ENCODE assay signal across 11 cellular contexts in genomic region chr7:90180011-90180585, GRCh38. TPM values are rescaled to one million over a fixed set of nuclear protein-coding genes. Genes with fewer than 3 reads are reported as not detected.
DNase-seq lines count a peak whose midpoint lies in the region; ATAC-seq and TF ChIP-seq lines count a peak whose summit lies in the region.
"Had no signal": no experiment of that assay in that cellular context is flagged by ENCODE, and none has a peak within 500 bp of the region (broad histone marks: within the 10 kb centered on the region; RNA-seq: fewer than 3 reads in every experiment).

No MANE protein-coding gene starts in this region.

- peaks cover 5% of the 10 kb centered on the region for H3K36me3 Mint-ChIP-seq in activated CD4-positive, alpha-beta T cell treated with anti-CD3 and anti-CD28 coated beads, Interleukin-2, amount 10 ng/mL, durations not matched to agents 24 days and 14 days (ENCODE audit: low read depth)

- no peak for DNase-seq in activated CD4-positive, alpha-beta T cell treated with anti-CD3 and anti-CD28 coated beads, Interleukin-2, amount 10 ng/mL, durations not matched to agents 24 days and 14 days
- DNase-seq in activated CD4-positive, alpha-beta T cell treated with anti-CD3 and anti-CD28 coated beads for 48 hours, result no peak
- DNase-seq in PC-9, result peak in 1 of 2 experiments; percentile 39
- peak; percentile 71 for DNase-seq in epithelial cell of esophagus (ENCODE audit: low read depth)
- peak; percentile 53 for DNase-seq in skeletal muscle cell (ENCODE audit: low read depth)
- no peak for DNase-seq in left ventricle myocardium inferior
- DNase-seq: effector memory CD8-positive, alpha-beta T cell; GF-D8 had no signal

- TF ChIP-seq CTCF in PC-9 (conservative IDR thresholded peaks at IDR 0.05) (no peak), epithelial cell of esophagus (IDR thresholded peaks at IDR 0.05; ENCODE audit: insufficient read depth, low read depth, low read length, missing control alignments) (no peak), left ventricle myocardium inferior (IDR thresholded peaks at IDR 0.05; ENCODE audit: borderline replicate concordance) (no peak)

- H4K20me1 ChIP-seq in PC-9 (ENCODE audit: insufficient read depth), result no peaks in the 10 kb centered on the region

- intact Hi-C loops in activated CD4-positive, alpha-beta T cell treated with anti-CD3 and anti-CD28 coated beads, Interleukin-2, amount 10 ng/mL, durations not matched to agents 24 days and 14 days (cut with micrococcal nuclease), result no loop called here
- intact Hi-C loops in PC-9 (cut with micrococcal nuclease; ENCODE audit: unreplicated experiment), result loop anchor here (2.0 kb wide), 1 partner anchor 31 kb away; the partner anchor contains the start of gene STEAP2
- intact Hi-C loops in left ventricle myocardium inferior (cut with micrococcal nuclease), result no loop called here

- POLR2A ChIA-PET in PC-9 (lab: Charles Lee; ENCODE audit: unreplicated experiment), result no interaction called here

- ATAC-seq in GM18909 (IDR thresholded peaks at IDR 0.05; ENCODE audit: poor library complexity, unreplicated experiment) (no peak), GM18870 (IDR thresholded peaks at IDR 0.05; ENCODE audit: unreplicated experiment) (no peak)
- ATAC-seq: effector memory CD8-positive, alpha-beta T cell had no signal

- peaks cover 18% of the 10 kb centered on the region for H3K4me1 Mint-ChIP-seq in activated CD4-positive, alpha-beta T cell treated with anti-CD3 and anti-CD28 coated beads, Interleukin-2, amount 10 ng/mL, durations not matched to agents 24 days and 14 days

- no peak overlapping the region for H2AFZ ChIP-seq in PC-9

- H3K27ac ChIP-seq in PC-9 (peak overlapping the region; percentile 93), left ventricle myocardium inferior (replicated peaks) (no peak overlapping the region)

- no TSS peak for BruUV-seq in PC-9 (replicated peaks; lab: Mats Ljungman, UMichigan)

- peak overlapping the region; percentile 59 for H3K4me2 ChIP-seq in PC-9

- no peaks in the 10 kb centered on the region for H3K27me3 ChIP-seq in PC-9 (ENCODE audit: insufficient read depth, low read depth)
- no peaks in the 10 kb centered on the region for H3K27me3 ChIP-seq in left ventricle myocardium inferior (ENCODE audit: low read depth)

- H3K9me3 ChIP-seq in PC-9 (ENCODE audit: insufficient read depth, low read depth) (peaks cover 8% of the 10 kb centered on the region), left ventricle myocardium inferior (replicated peaks) (no peaks in the 10 kb centered on the region)

- H3K4me3 Mint-ChIP-seq in activated CD4-positive, alpha-beta T cell treated with anti-CD3 and anti-CD28 coated beads, Interleukin-2, amount 10 ng/mL, durations not matched to agents 24 days and 14 days, result no peak overlapping the region
- H3K4me3 Mint-ChIP-seq: effector memory CD8-positive, alpha-beta T cell had no signal

- peaks cover 29% of the 10 kb centered on the region for H3F3A ChIP-seq in PC-9 (ENCODE audit: insufficient read depth, low read depth)

- peak overlapping the region; percentile 56 for H3K27ac Mint-ChIP-seq in activated CD4-positive, alpha-beta T cell treated with anti-CD3 and anti-CD28 coated beads, Interleukin-2, amount 10 ng/mL, durations not matched to agents 24 days and 14 days

- CTCF ChIA-PET in PC-9 (lab: Charles Lee), result no interaction called here

- no peaks in the 10 kb centered on the region for H3K79me2 ChIP-seq in PC-9 (ENCODE audit: low read depth)

- H3K27me3 Mint-ChIP-seq in activated CD4-positive, alpha-beta T cell treated with anti-CD3 and anti-CD28 coated beads, Interleukin-2, amount 10 ng/mL, durations not matched to agents 24 days and 14 days, result no peaks in the 10 kb centered on the region

- H3K4me3 ChIP-seq in PC-9 (0 out of 2 replicates have a peak overlapping the region, but pooled peaks have one; percentile 17), epithelial cell of esophagus (ENCODE audit: low read length) (no peak overlapping the region), skeletal muscle cell (ENCODE audit: low read depth, low read length) (no peak overlapping the region), left ventricle myocardium inferior (no peak overlapping the region)

- H3K4me1 ChIP-seq in PC-9 (replicated peaks; ENCODE audit: insufficient read depth), result peaks cover 42% of the 10 kb centered on the region
- H3K4me1 ChIP-seq in left ventricle myocardium inferior, result no peaks in the 10 kb centered on the region

- no peaks in the 10 kb centered on the region for H3K36me3 ChIP-seq in PC-9 (ENCODE audit: low read depth)
- H3K36me3 ChIP-seq in left ventricle myocardium inferior, result no peaks in the 10 kb centered on the region

- H3K9me2 ChIP-seq in PC-9 (ENCODE audit: insufficient read depth), result no peaks in the 10 kb centered on the region

- peaks cover 9% of the 10 kb centered on the region for H3K9me3 Mint-ChIP-seq in activated CD4-positive, alpha-beta T cell treated with anti-CD3 and anti-CD28 coated beads, Interleukin-2, amount 10 ng/mL, durations not matched to agents 24 days and 14 days
- H3K9me3 Mint-ChIP-seq: effector memory CD8-positive, alpha-beta T cell had no signal

RNA-seq across cellular contexts. Expression of gene STEAP1, which starts 25.8 kb away (rescaled TPM):
- 1.1 and 1.4 TPM in 2 replicates for total RNA-seq in activated CD4-positive, alpha-beta T cell treated with anti-CD3 and anti-CD28 coated beads, Interleukin-2, amount 10 ng/mL, durations not matched to agents 24 days and 14 days
- total RNA-seq in PC-9 (2021) (6.3 and 6.5 TPM in 2 replicates), left ventricle myocardium inferior (1.2 TPM)
- total RNA-seq: T-helper 2 cell treated with Interferon-gamma antibody and Interleukin-4, amounts not matched to agents 100 ng/mL and 5 ng/mL, for 36 hours had no signal

RNA-seq across cellular contexts. Expression of gene STEAP2, which starts 31.4 kb away (rescaled TPM):
- 0.02 TPM in 1 of 2 replicates, not detected in the other for total RNA-seq in activated CD4-positive, alpha-beta T cell treated with anti-CD3 and anti-CD28 coated beads, Interleukin-2, amount 10 ng/mL, durations not matched to agents 24 days and 14 days
- total RNA-seq in PC-9 (2021), result 10.1 and 10.4 TPM in 2 replicates
- 6.1 TPM for total RNA-seq in left ventricle myocardium inferior

Comparison
In these comparisons a context has a peak if more than half of its experiments do, and no peak if none do; other contexts are left out.
1. DNase-seq: peak in epithelial cell of esophagus (single experiment) and skeletal muscle cell (single experiment); none in activated CD4-positive, alpha-beta T cell treated with anti-CD3 and anti-CD28 coated beads, Interleukin-2, amount 10 ng/mL, durations not matched to agents 24 days and 14 days (single experiment), activated CD4-positive, alpha-beta T cell treated with anti-CD3 and anti-CD28 coated beads for 48 hours (single experiment) and left ventricle myocardium inferior (single experiment).